ENCODE assay signal across 17 cellular contexts in genomic region chr2:3211256-3211970, GRCh38.
A peak's percentile ranks its signal among the peaks of the same experiment; 100 is the strongest.
DNase-seq lines count a peak whose midpoint lies in the region; ATAC-seq and TF ChIP-seq lines count a peak whose summit lies in the region.
"Had no signal": no experiment of that assay in that cellular context is flagged by ENCODE, and none has a peak within 500 bp of the region (broad histone marks: within the 10 kb centered on the region; RNA-seq: fewer than 3 reads in every experiment).

No MANE protein-coding gene starts in this region.

- H2AFZ ChIP-seq in neural progenitor cell (replicated peaks), result no peak overlapping the region
- H2AFZ ChIP-seq: GM23248 had no signal

- ATAC-seq in activated T-cell treated with anti-CD3 and anti-CD28 coated beads, Interleukin-2, amount 50 U/mL, for 72 hours (replicated peaks in 1 of 2), result no peak
- ATAC-seq in activated naive CD8-positive, alpha-beta T cell treated with anti-CD3 and anti-CD28 coated beads, Interleukin-2, amount 50 U/mL, for 24 hours, result no peak
- no peak for ATAC-seq in GM21447 (IDR thresholded peaks at IDR 0.05; ENCODE audit: unreplicated experiment)
- ATAC-seq: GM12878, HCT116 had no signal

- no peaks in the 10 kb centered on the region for H3K27me3 Mint-ChIP-seq in activated T-cell treated with anti-CD3 and anti-CD28 coated beads, Interleukin-2, amount 50 U/mL, for 24 hours
- no peaks in the 10 kb centered on the region for H3K27me3 Mint-ChIP-seq in activated T-cell treated with anti-CD3 and anti-CD28 coated beads, Interleukin-2, amount 50 U/mL, for 72 hours (ENCODE audit: low read depth)
- H3K27me3 Mint-ChIP-seq in endodermal cell (ENCODE audit: insufficient read depth) (no peaks in the 10 kb centered on the region), neural progenitor cell (ENCODE audit: insufficient read depth, low read depth) (peaks cover 6% of the 10 kb centered on the region)
- no peaks in the 10 kb centered on the region for H3K27me3 Mint-ChIP-seq in activated naive CD8-positive, alpha-beta T cell treated with anti-CD3 and anti-CD28 coated beads, Interleukin-2, amount 50 U/mL, for 24 hours
- H3K27me3 Mint-ChIP-seq: CD4-positive, CD25-positive, alpha-beta regulatory T cell had no signal

- peak; percentile 8 for DNase-seq in activated T-cell treated with anti-CD3 and anti-CD28 coated beads, Interleukin-2, amount 50 U/mL, for 24 hours
- no peak for DNase-seq in activated T-cell treated with anti-CD3 and anti-CD28 coated beads, Interleukin-2, amount 50 U/mL, for 72 hours
- DNase-seq in NCI-H524 (lab: John Stamatoyannopoulos, UW), result peak; percentile 69 to 87
- peak; percentile 23 for DNase-seq in endodermal cell
- no peak for DNase-seq in neural progenitor cell (ENCODE audit: low spot score)
- DNase-seq in activated CD4-positive, CD25-positive, alpha-beta regulatory T cell (lab: John Stamatoyannopoulos, UW), result no peak
- no peak for DNase-seq in activated naive CD8-positive, alpha-beta T cell treated with anti-CD3 and anti-CD28 coated beads, Interleukin-2, amount 50 U/mL, for 24 hours
- DNase-seq: 8988T; ACHN; CD4-positive, CD25-positive, alpha-beta regulatory T cell; DMS79; GM23248 had no signal

- no peak overlapping the region for H3K4me2 ChIP-seq in neural progenitor cell
- H3K4me2 ChIP-seq: BLaER1 treated with 17β-estradiol and CSF1 and Interleukin-3, amounts not matched to agents 10 nM and 100 nM had no signal

- H3K27ac Mint-ChIP-seq in activated T-cell treated with anti-CD3 and anti-CD28 coated beads, Interleukin-2, amount 50 U/mL, for 24 hours, result no peak overlapping the region
- no peak overlapping the region for H3K27ac Mint-ChIP-seq in activated T-cell treated with anti-CD3 and anti-CD28 coated beads, Interleukin-2, amount 50 U/mL, for 72 hours
- H3K27ac Mint-ChIP-seq in endodermal cell (no peak overlapping the region), neural progenitor cell (peak overlapping the region; percentile 25)
- no peak overlapping the region for H3K27ac Mint-ChIP-seq in activated naive CD8-positive, alpha-beta T cell treated with anti-CD3 and anti-CD28 coated beads, Interleukin-2, amount 50 U/mL, for 24 hours
- H3K27ac Mint-ChIP-seq: CD4-positive, CD25-positive, alpha-beta regulatory T cell had no signal

- no peaks in the 10 kb centered on the region for H3K9me3 Mint-ChIP-seq in activated T-cell treated with anti-CD3 and anti-CD28 coated beads, Interleukin-2, amount 50 U/mL, for 24 hours
- H3K9me3 Mint-ChIP-seq in activated T-cell treated with anti-CD3 and anti-CD28 coated beads, Interleukin-2, amount 50 U/mL, for 72 hours, result no peaks in the 10 kb centered on the region
- H3K9me3 Mint-ChIP-seq in endodermal cell, result no peaks in the 10 kb centered on the region
- H3K9me3 Mint-ChIP-seq in neural progenitor cell, result no peaks in the 10 kb centered on the region
- H3K9me3 Mint-ChIP-seq in activated naive CD8-positive, alpha-beta T cell treated with anti-CD3 and anti-CD28 coated beads, Interleukin-2, amount 50 U/mL, for 24 hours, result no peaks in the 10 kb centered on the region
- H3K9me3 Mint-ChIP-seq: CD4-positive, CD25-positive, alpha-beta regulatory T cell had no signal

- no peak overlapping the region for H3K4me3 ChIP-seq in endodermal cell (ENCODE audit: low read length)
- no peak overlapping the region for H3K4me3 ChIP-seq in neural progenitor cell
- H3K4me3 ChIP-seq: BLaER1 treated with 17β-estradiol and CSF1 and Interleukin-3, amounts not matched to agents 10 nM and 100 nM; GM12878; GM23248 had no signal

- H3K36me3 Mint-ChIP-seq in activated T-cell treated with anti-CD3 and anti-CD28 coated beads, Interleukin-2, amount 50 U/mL, for 24 hours (ENCODE audit: low read depth), result peaks cover 66% of the 10 kb centered on the region
- H3K36me3 Mint-ChIP-seq in activated T-cell treated with anti-CD3 and anti-CD28 coated beads, Interleukin-2, amount 50 U/mL, for 72 hours (ENCODE audit: insufficient read depth in 2 of 2), result peaks cover 0 to 7% of the 10 kb centered on the region in 2 donors
- H3K36me3 Mint-ChIP-seq in endodermal cell (ENCODE audit: low read depth) (peaks cover 10% of the 10 kb centered on the region), neural progenitor cell (peaks cover 8% of the 10 kb centered on the region)
- H3K36me3 Mint-ChIP-seq in activated naive CD8-positive, alpha-beta T cell treated with anti-CD3 and anti-CD28 coated beads, Interleukin-2, amount 50 U/mL, for 24 hours (ENCODE audit: low read depth), result peaks cover 27% of the 10 kb centered on the region

- no peak overlapping the region for H3K27ac ChIP-seq in endodermal cell (ENCODE audit: low read depth, low read length)
- no peak overlapping the region for H3K27ac ChIP-seq in neural progenitor cell
- H3K27ac ChIP-seq: BLaER1 treated with 17β-estradiol and CSF1 and Interleukin-3, amounts not matched to agents 10 nM and 100 nM; GM23248; HL-60 had no signal

- H3K27me3 ChIP-seq in endodermal cell (ENCODE audit: control insufficient read depth, insufficient read depth, low read length, poor library complexity, severe bottlenecking), result no peaks in the 10 kb centered on the region
- H3K27me3 ChIP-seq in neural progenitor cell, result no peaks in the 10 kb centered on the region
- H3K27me3 ChIP-seq: BLaER1 treated with 17β-estradiol and CSF1 and Interleukin-3, amounts not matched to agents 10 nM and 100 nM had no signal

- H3K9ac ChIP-seq in endodermal cell (ENCODE audit: extremely low read depth, low read length, poor library complexity, severe bottlenecking), result no peak overlapping the region
- H3K9ac ChIP-seq in neural progenitor cell, result no peak overlapping the region
- H3K9ac ChIP-seq: BLaER1 treated with 17β-estradiol and CSF1 and Interleukin-3, amounts not matched to agents 10 nM and 100 nM; GM23248 had no signal

- H3K4me1 ChIP-seq in endodermal cell (ENCODE audit: control insufficient read depth, insufficient read depth, low read length), result no peaks in the 10 kb centered on the region
- H3K4me1 ChIP-seq in neural progenitor cell, result no peaks in the 10 kb centered on the region

- WGBS in endodermal cell (ENCODE audit: insufficient coverage in 1 of 2, insufficient read length in 1 of 2), 2 experiments, result 89 to 93% methylated on average over 16 to 25 of the region's 25 CpGs

- H3K9me3 ChIP-seq in endodermal cell (ENCODE audit: control insufficient read depth, low read length) (no peaks in the 10 kb centered on the region), neural progenitor cell (ENCODE audit: low read depth) (no peaks in the 10 kb centered on the region)

- H3K36me3 ChIP-seq in endodermal cell (ENCODE audit: control insufficient read depth, insufficient read depth, low read length) (peaks cover 12% of the 10 kb centered on the region), neural progenitor cell (no peaks in the 10 kb centered on the region)

- TF ChIP-seq CTCF in endodermal cell (conservative IDR thresholded peaks at IDR 0.05), result no peak
- no peak for TF ChIP-seq CTCF in neural progenitor cell (IDR thresholded peaks at IDR 0.05)

- peaks cover 5% of the 10 kb centered on the region for H4K20me1 ChIP-seq in neural progenitor cell (ENCODE audit: low read depth)

- H3K4me1 Mint-ChIP-seq in activated T-cell treated with anti-CD3 and anti-CD28 coated beads, Interleukin-2, amount 50 U/mL, for 24 hours (ENCODE audit: low read depth), result peaks cover 26% of the 10 kb centered on the region
- peaks cover 23% of the 10 kb centered on the region for H3K4me1 Mint-ChIP-seq in activated T-cell treated with anti-CD3 and anti-CD28 coated beads, Interleukin-2, amount 50 U/mL, for 72 hours (ENCODE audit: low read depth)
- no peaks in the 10 kb centered on the region for H3K4me1 Mint-ChIP-seq in endodermal cell
- no peaks in the 10 kb centered on the region for H3K4me1 Mint-ChIP-seq in neural progenitor cell
- H3K4me1 Mint-ChIP-seq in activated naive CD8-positive, alpha-beta T cell treated with anti-CD3 and anti-CD28 coated beads, Interleukin-2, amount 50 U/mL, for 24 hours, result peaks cover 23% of the 10 kb centered on the region

- no peak overlapping the region for H3K4me3 Mint-ChIP-seq in activated T-cell treated with anti-CD3 and anti-CD28 coated beads, Interleukin-2, amount 50 U/mL, for 24 hours
- no peak overlapping the region for H3K4me3 Mint-ChIP-seq in activated T-cell treated with anti-CD3 and anti-CD28 coated beads, Interleukin-2, amount 50 U/mL, for 72 hours
- H3K4me3 Mint-ChIP-seq in endodermal cell, result no peak overlapping the region
- H3K4me3 Mint-ChIP-seq in neural progenitor cell, result no peak overlapping the region
- H3K4me3 Mint-ChIP-seq in activated naive CD8-positive, alpha-beta T cell treated with anti-CD3 and anti-CD28 coated beads, Interleukin-2, amount 50 U/mL, for 24 hours, result no peak overlapping the region
- H3K4me3 Mint-ChIP-seq: CD4-positive, CD25-positive, alpha-beta regulatory T cell had no signal

- no peaks in the 10 kb centered on the region for H3F3A ChIP-seq in neural progenitor cell (ENCODE audit: low read depth)

- no peaks in the 10 kb centered on the region for H3K79me2 ChIP-seq in neural progenitor cell (ENCODE audit: low read depth)

Comparison
In these comparisons a context has a peak if more than half of its experiments do, and no peak if none do; other contexts are left out.
1. DNase-seq: peak in activated T-cell treated with anti-CD3 and anti-CD28 coated beads, Interleukin-2, amount 50 U/mL, for 24 hours (single experiment), NCI-H524 (2 of 2) and endodermal cell (single experiment); none in activated T-cell treated with anti-CD3 and anti-CD28 coated beads, Interleukin-2, amount 50 U/mL, for 72 hours (0 of 2), neural progenitor cell (single experiment), activated CD4-positive, CD25-positive, alpha-beta regulatory T cell (0 of 4) and activated naive CD8-positive, alpha-beta T cell treated with anti-CD3 and anti-CD28 coated beads, Interleukin-2, amount 50 U/mL, for 24 hours (single experiment).